20 cellular contexts compared by ENCODE assay signal in genomic region chr2:14479486-14479885, GRCh38.
DNase-seq lines count a peak whose midpoint lies in the region; ATAC-seq, FAIRE-seq and TF ChIP-seq lines count a peak whose summit lies in the region.
"Had no signal": no experiment of that assay in that cellular context is flagged by ENCODE, and none has a peak within 500 bp of the region (broad histone marks: within the 10 kb centered on the region; RNA-seq: fewer than 3 reads in every experiment).

No MANE protein-coding gene starts in this region.

- 21% methylated on average over 2 of the region's 2 CpGs for WGBS in right lobe of liver (ENCODE audit: insufficient coverage, low coverage, low lambda C conversion rate, missing lambda C conversion rate)

- H3K27ac ChIP-seq in VCaP: peak overlapping the region; percentile 75
- H3K27ac ChIP-seq in right lobe of liver: peak overlapping the region in 1 of 3 donors; percentile 26
- H3K27ac ChIP-seq: BLaER1 had no signal

- ATAC-seq in right lobe of liver: peak in 3 of 4 donors; percentile 62 to 88 (median 64)
- no peak for ATAC-seq in natural killer cell treated with Interleukin-12 subunit alpha and Interleukin-12 subunit beta and Interleukin-15 and Interleukin-18, amount 100 ng/mL, for 72 hours

- no peak for TF ChIP-seq POLR2A in right lobe of liver (IDR thresholded peaks at IDR 0.05)

- H3K36me3 Mint-ChIP-seq in natural killer cell treated with Interleukin-12 subunit alpha and Interleukin-12 subunit beta and Interleukin-15 and Interleukin-18, amount 100 ng/mL, for 72 hours: no peaks in the 10 kb centered on the region
- H3K36me3 Mint-ChIP-seq: CD14-positive monocyte; CD4-positive, alpha-beta memory T cell; CD4-positive, CD25-positive, alpha-beta regulatory T cell; CD8-positive, alpha-beta memory T cell had no signal

- no peaks in the 10 kb centered on the region for H3K9me3 ChIP-seq in right lobe of liver
- H3K9me3 ChIP-seq: BE2C, BLaER1 had no signal

- no peaks in the 10 kb centered on the region for H3K27me3 Mint-ChIP-seq in natural killer cell treated with Interleukin-12 subunit alpha and Interleukin-12 subunit beta and Interleukin-15 and Interleukin-18, amount 100 ng/mL, for 72 hours
- H3K27me3 Mint-ChIP-seq: CD4-positive, alpha-beta memory T cell; CD4-positive, CD25-positive, alpha-beta regulatory T cell; CD8-positive, alpha-beta memory T cell had no signal

- no peak overlapping the region for H3K4me3 Mint-ChIP-seq in natural killer cell treated with Interleukin-12 subunit alpha and Interleukin-12 subunit beta and Interleukin-15 and Interleukin-18, amount 100 ng/mL, for 72 hours
- H3K4me3 Mint-ChIP-seq: CD14-positive monocyte; CD4-positive, alpha-beta memory T cell; CD4-positive, CD25-positive, alpha-beta regulatory T cell; CD8-positive, alpha-beta memory T cell had no signal

- no peak overlapping the region for H3K27ac Mint-ChIP-seq in natural killer cell treated with Interleukin-12 subunit alpha and Interleukin-12 subunit beta and Interleukin-15 and Interleukin-18, amount 100 ng/mL, for 72 hours
- H3K27ac Mint-ChIP-seq: CD14-positive monocyte; CD4-positive, alpha-beta memory T cell; CD4-positive, CD25-positive, alpha-beta regulatory T cell; CD8-positive, alpha-beta memory T cell had no signal

- no peaks in the 10 kb centered on the region for H3K27me3 ChIP-seq in right lobe of liver
- H3K27me3 ChIP-seq: BE2C, BLaER1 had no signal

- peak; percentile 9 for FAIRE-seq in GM18507 (lab: Jason Lieb, UNC)
- FAIRE-seq: A204.1, G401.6, GM12891 had no signal

- DNase-seq in GM18507 (ENCODE audit: extremely low spot score, insufficient read length, low read depth) (no peak), right lobe of liver (no peak), DMS 273 treated with DMSO at 0.1 percent for 48 hours (lab: John Stamatoyannopoulos, UW) (no peak)
- DNase-seq in natural killer cell treated with Interleukin-12 subunit alpha and Interleukin-12 subunit beta and Interleukin-15 and Interleukin-18, amount 100 ng/mL, for 72 hours (ENCODE audit: low spot score): no peak
- DNase-seq: 8988T; ACHN; BE2C; C1 segment of cervical spinal cord; CD4-positive, alpha-beta memory T cell; CD4-positive, CD25-positive, alpha-beta regulatory T cell; CD8-positive, alpha-beta memory T cell; COR-L47; DMS79 treated with DMSO at 0.1 percent for 48 hours; GF-D8 had no signal

- peaks cover 16% of the 10 kb centered on the region for H3K9me3 Mint-ChIP-seq in natural killer cell treated with Interleukin-12 subunit alpha and Interleukin-12 subunit beta and Interleukin-15 and Interleukin-18, amount 100 ng/mL, for 72 hours

- no peaks in the 10 kb centered on the region for H3K4me1 Mint-ChIP-seq in natural killer cell treated with Interleukin-12 subunit alpha and Interleukin-12 subunit beta and Interleukin-15 and Interleukin-18, amount 100 ng/mL, for 72 hours (ENCODE audit: low read depth in 2 of 2)
- H3K4me1 Mint-ChIP-seq: CD14-positive monocyte; CD4-positive, alpha-beta memory T cell; CD4-positive, CD25-positive, alpha-beta regulatory T cell; CD8-positive, alpha-beta memory T cell had no signal

- TF ChIP-seq CTCF in VCaP (conservative IDR thresholded peaks at IDR 0.05): no peak
- no peak for TF ChIP-seq CTCF in right lobe of liver (IDR thresholded peaks at IDR 0.05)

- H3K36me3 ChIP-seq in right lobe of liver: no peaks in the 10 kb centered on the region
- H3K36me3 ChIP-seq: BE2C, BLaER1 had no signal

- H3K4me3 ChIP-seq in right lobe of liver: no peak overlapping the region
- H3K4me3 ChIP-seq: BLaER1 had no signal

- H3K4me1 ChIP-seq in right lobe of liver: peaks cover 0 to 19% (median 4%) of the 10 kb centered on the region in 4 donors
- H3K4me1 ChIP-seq: BLaER1 had no signal

- intact Hi-C loops in right lobe of liver (cut with DNase I): no loop called here

Comparison
In these comparisons a context has a peak if more than half of its experiments do, and no peak if none do; other contexts are left out.
1. ATAC-seq: peak in right lobe of liver (3 of 4); none in natural killer cell treated with Interleukin-12 subunit alpha and Interleukin-12 subunit beta and Interleukin-15 and Interleukin-18, amount 100 ng/mL, for 72 hours (0 of 2).